ENCODE assay signal across 8 cellular contexts in genomic region chr1:28553229-28553930, GRCh38. TPM values are rescaled to one million over a fixed set of nuclear protein-coding genes. Genes with fewer than 3 reads are reported as not detected.
DNase-seq lines count a peak whose midpoint lies in the region; ATAC-seq and TF ChIP-seq lines count a peak whose summit lies in the region.

No MANE protein-coding gene starts in this region.

- peak in 4 of 10 experiments; percentile 6 to 18 (median 7) for DNase-seq in CD4-positive, alpha-beta T cell
- peak; percentile 71 for DNase-seq in RKO (ENCODE audit: low spot score)
- peak in 1 of 2 donors; percentile 22 for DNase-seq in breast epithelium (ENCODE audit: low spot score in 2 of 2)
- DNase-seq in gastrocnemius medialis: no peak
- DNase-seq in T-helper 9 cell: no peak

- H3K36me3 Mint-ChIP-seq in CD4-positive, alpha-beta T cell (ENCODE audit: low read depth): peaks cover 29% of the 10 kb centered on the region

- intact Hi-C loops in CD4-positive, alpha-beta T cell (cut with DNase I, micrococcal nuclease): loop anchor here (1.0 to 10.0 kb wide), 7 partner anchors 28 to 1209 kb away; partner anchors contain the start of genes EYA3 (in 1 of the 2), RCC1 (in 1 of the 2) and SYTL1 (in 1 of the 2)
- intact Hi-C loops in breast epithelium (cut with DNase I; ENCODE audit: low total_unique reads) (no loop called here), gastrocnemius medialis (cut with DNase I; ENCODE audit: low total_unique reads) (loop anchor here (1.0 to 5.0 kb wide), 5 partner anchors 28 to 183 kb away; partner anchors contain the start of genes TAF12 and YTHDF2)

- H3K4me1 ChIP-seq in breast epithelium: no peaks in the 10 kb centered on the region
- H3K4me1 ChIP-seq in gastrocnemius medialis: peaks cover 8 to 14% of the 10 kb centered on the region in 2 donors

- in situ Hi-C loops in gastrocnemius medialis (cut with MboI; ENCODE audit: low sequenced_read_pairs in 4 of 4): loop anchor here in 1 of 4 donors (5.0 kb wide), 1 partner anchor 46 kb away; the partner anchor contains the start of gene RCC1

- H3K27ac Mint-ChIP-seq in CD4-positive, alpha-beta T cell: peak overlapping the region; percentile 99

- CTCF ChIA-PET in CD4-positive, alpha-beta T cell (lab: Charles Lee): interaction anchor here (0.8 to 3.4 kb wide), 4 partner anchors 28 to 183 kb away, joined by 3 to 19 read pairs (median 5); partner anchors contain the start of gene YTHDF2

- peak; percentile 9 for ATAC-seq in CD4-positive, alpha-beta T cell (ENCODE audit: poor library complexity)
- ATAC-seq in GM18870 (IDR thresholded peaks at IDR 0.05; ENCODE audit: unreplicated experiment) (peak; percentile 19), HG03135 (IDR thresholded peaks at IDR 0.05; ENCODE audit: unreplicated experiment) (peak; percentile 15), gastrocnemius medialis (peak; percentile 30 to 34)

- H3K4me3 ChIP-seq in breast epithelium: peak overlapping the region; percentile 63 to 78 (median 74)
- H3K4me3 ChIP-seq in iPS-18c (ENCODE audit: insufficient read depth, low read depth, low read length): peak overlapping the region; percentile 99
- peak overlapping the region; percentile 76 to 81 (median 80) for H3K4me3 ChIP-seq in gastrocnemius medialis

- no peaks in the 10 kb centered on the region for H3K27me3 Mint-ChIP-seq in CD4-positive, alpha-beta T cell

- H3K9me3 Mint-ChIP-seq in CD4-positive, alpha-beta T cell: no peaks in the 10 kb centered on the region

- POLR2A ChIA-PET in CD4-positive, alpha-beta T cell (lab: Charles Lee): interaction anchor here (1.0 to 5.3 kb wide), 11 partner anchors 11 to 628 kb away, joined by 3 to 138 read pairs (median 9); partner anchors contain the start of genes GMEB1, RCC1, RNU11 and SRSF4

- H3K9me3 ChIP-seq in CD4-positive, alpha-beta T cell (ENCODE audit: control insufficient read depth, low read length): no peaks in the 10 kb centered on the region
- no peaks in the 10 kb centered on the region for H3K9me3 ChIP-seq in breast epithelium
- H3K9me3 ChIP-seq in iPS-18c (ENCODE audit: control insufficient read depth, insufficient read depth, low read length): peaks cover 3% of the 10 kb centered on the region
- no peaks in the 10 kb centered on the region for H3K9me3 ChIP-seq in gastrocnemius medialis

- TF ChIP-seq CTCF in CD4-positive, alpha-beta T cell (IDR thresholded peaks at IDR 0.05): no peak
- TF ChIP-seq CTCF in breast epithelium (IDR thresholded peaks at IDR 0.05) (no peak), gastrocnemius medialis (IDR thresholded peaks at IDR 0.05 in 4 of 5, conservative IDR thresholded peaks at IDR 0.05 in 1 of 5) (no peak)

- no peaks in the 10 kb centered on the region for H3K27me3 ChIP-seq in CD4-positive, alpha-beta T cell (ENCODE audit: control insufficient read depth, insufficient read depth, low read length)
- no peaks in the 10 kb centered on the region for H3K27me3 ChIP-seq in breast epithelium
- H3K27me3 ChIP-seq in gastrocnemius medialis: no peaks in the 10 kb centered on the region

- peak overlapping the region; percentile 66 for H3K27ac ChIP-seq in CD4-positive, alpha-beta T cell (ENCODE audit: low read depth, low read length)
- H3K27ac ChIP-seq in breast epithelium (peak overlapping the region; percentile 89 to 91), gastrocnemius medialis (peak overlapping the region; percentile 86 to 93 (median 90))

- peaks cover 31% of the 10 kb centered on the region for H3K4me1 Mint-ChIP-seq in CD4-positive, alpha-beta T cell (ENCODE audit: low read depth)

- peak overlapping the region; percentile 99 for H3K4me3 Mint-ChIP-seq in CD4-positive, alpha-beta T cell

- TF ChIP-seq POLR2A in breast epithelium (IDR thresholded peaks at IDR 0.05) (no peak), gastrocnemius medialis (IDR thresholded peaks at IDR 0.05) (no peak)

- H3K36me3 ChIP-seq in breast epithelium (no peaks in the 10 kb centered on the region), gastrocnemius medialis (peaks cover 0 to 32% of the 10 kb centered on the region in 2 donors)

RNA-seq across cellular contexts. Expression of gene TRNAU1AP, which starts 0.5 kb away (rescaled TPM):
- 10 to 100 TPM; 21.4 to 24.2 TPM for total RNA-seq in CD4-positive, alpha-beta T cell
- total RNA-seq in breast epithelium (10 to 100 TPM; 22.0 to 27.8 (median 27.1) TPM), gastrocnemius medialis (10 to 100 TPM in 3 of 4 donors, 1 to 10 TPM in 1; 5.3 to 19.7 (median 12.0) TPM)

RNA-seq across cellular contexts. Expression of gene RAB42, which starts 38.7 kb away (rescaled TPM):
- not detected for total RNA-seq in CD4-positive, alpha-beta T cell
- total RNA-seq in breast epithelium (10 to 100 TPM in 1 of 3 donors, 1 to 10 TPM in 2; 6.9 to 18.6 (median 8.0) TPM), gastrocnemius medialis (under 1 TPM in 2 of 4 donors, not detected in 2; 0.62 to 0.87 TPM)

RNA-seq across cellular contexts. Expression of gene RCC1, which starts 47.5 kb away (rescaled TPM):
- total RNA-seq in CD4-positive, alpha-beta T cell: 1 to 10 TPM; 8.5 to 9.9 TPM
- 10 to 100 TPM; 15.7 to 44.9 (median 40.1) TPM for total RNA-seq in breast epithelium
- total RNA-seq in gastrocnemius medialis: 10 to 100 TPM in 2 of 4 donors, 1 to 10 TPM in 2; 6.1 to 24.5 (median 13.7) TPM

Comparison
In these comparisons a context has a peak if more than half of its experiments do, and no peak if none do; other contexts are left out.
1. RNA of gene RAB42, which starts 38.7 kb away (total RNA-seq): 6.9 to 18.6 TPM in breast epithelium; 0.62 to 0.87 TPM in gastrocnemius medialis and not detected in CD4-positive, alpha-beta T cell; every median in the first group is over 4 times any median in the second.
2. Peak in every context shown above with its lines, with median percentiles within 50 percentile points of each other: ATAC-seq, H3K27ac ChIP-seq and H3K4me3 ChIP-seq.